ENCODE assay signal across 28 cellular contexts in genomic region chr3:88235102-88235501, GRCh38.
DNase-seq lines count a peak whose midpoint lies in the region; ATAC-seq and TF ChIP-seq lines count a peak whose summit lies in the region.
"Had no signal": no experiment of that assay in that cellular context is flagged by ENCODE, and none has a peak within 500 bp of the region (broad histone marks: within the 10 kb centered on the region; RNA-seq: fewer than 3 reads in every experiment).

No MANE protein-coding gene starts in this region.

- H3K27me3 ChIP-seq in GM23248 (replicated peaks; ENCODE audit: insufficient read depth) = 0 out of 2 replicates have a peak, but pooled peaks cover 3% of the 10 kb centered on the region
- H3K27me3 ChIP-seq in CD8-positive, alpha-beta memory T cell (ENCODE audit: insufficient read depth, low read length, poor library complexity, severe bottlenecking) = no peaks in the 10 kb centered on the region
- H3K27me3 ChIP-seq: BLaER1 treated with 17β-estradiol and CSF1 and Interleukin-3, amounts not matched to agents 10 nM and 100 nM; dorsolateral prefrontal cortex; ovary; SJSA1 had no signal

- H3K9ac ChIP-seq in GM23248 = no peak overlapping the region
- H3K9ac ChIP-seq: BLaER1 treated with 17β-estradiol and CSF1 and Interleukin-3, amounts not matched to agents 10 nM and 100 nM had no signal

- in situ Hi-C loops in GM23248 (cut with MboI) = no loop called here

- no peak overlapping the region for H3K4me3 Mint-ChIP-seq in endothelial cell (ENCODE audit: unreplicated experiment)
- H3K4me3 Mint-ChIP-seq in CD8-positive, alpha-beta memory T cell = no peak overlapping the region
- no peak overlapping the region for H3K4me3 Mint-ChIP-seq in activated CD4-positive, alpha-beta T cell treated with anti-CD3 and anti-CD28 coated beads for 36 hours
- H3K4me3 Mint-ChIP-seq: activated CD4-positive, alpha-beta memory T cell treated with anti-CD3 and anti-CD28 coated beads for 36 hours; activated naive CD4-positive, alpha-beta T cell treated with anti-CD3 and anti-CD28 coated beads, Interleukin-2, amount 10 ng/mL, durations not matched to agents 7 days and 5 days; central memory CD8-positive, alpha-beta T cell; nephron; T-helper 1 cell treated with Interleukin-12 subunit alpha and Interleukin-12 subunit beta and Interleukin-4 antibody, amounts not matched to agents 30 μg/mL and 1 μg/mL, for 36 hours had no signal

- H3K4me1 ChIP-seq in GM23248 (ENCODE audit: insufficient read depth) = no peaks in the 10 kb centered on the region
- H3K4me1 ChIP-seq in CD8-positive, alpha-beta memory T cell (ENCODE audit: insufficient read depth, low read length) = no peaks in the 10 kb centered on the region
- H3K4me1 ChIP-seq: BLaER1 treated with 17β-estradiol and CSF1 and Interleukin-3, amounts not matched to agents 10 nM and 100 nM; lower lobe of right lung; SJSA1 had no signal

- no peaks in the 10 kb centered on the region for H3K79me2 ChIP-seq in GM23248 (ENCODE audit: insufficient read depth)

- H3K4me3 ChIP-seq in GM23248 = no peak overlapping the region
- no peak overlapping the region for H3K4me3 ChIP-seq in choroid plexus epithelial cell (ENCODE audit: low read depth, low read length)
- H3K4me3 ChIP-seq in CD8-positive, alpha-beta memory T cell (ENCODE audit: low read length) = no peak overlapping the region
- H3K4me3 ChIP-seq: BLaER1 treated with 17β-estradiol and CSF1 and Interleukin-3, amounts not matched to agents 10 nM and 100 nM; dorsolateral prefrontal cortex; lower lobe of right lung; ovary; SJSA1 had no signal

- no peaks in the 10 kb centered on the region for H3K9me3 ChIP-seq in GM23248 (ENCODE audit: low read depth)
- H3K9me3 ChIP-seq in CD8-positive, alpha-beta memory T cell (ENCODE audit: low read length) = no peaks in the 10 kb centered on the region
- H3K9me3 ChIP-seq: BLaER1 treated with 17β-estradiol and CSF1 and Interleukin-3, amounts not matched to agents 10 nM and 100 nM; lower lobe of right lung; ovary; SJSA1 had no signal

- H3K27ac Mint-ChIP-seq in endothelial cell (ENCODE audit: unreplicated experiment) = no peak overlapping the region
- H3K27ac Mint-ChIP-seq in CD8-positive, alpha-beta memory T cell = no peak overlapping the region
- no peak overlapping the region for H3K27ac Mint-ChIP-seq in activated CD4-positive, alpha-beta T cell treated with anti-CD3 and anti-CD28 coated beads for 36 hours
- H3K27ac Mint-ChIP-seq: activated CD4-positive, alpha-beta memory T cell treated with anti-CD3 and anti-CD28 coated beads for 36 hours; activated naive CD4-positive, alpha-beta T cell treated with anti-CD3 and anti-CD28 coated beads, Interleukin-2, amount 10 ng/mL, durations not matched to agents 7 days and 5 days; nephron; T-helper 1 cell treated with Interleukin-12 subunit alpha and Interleukin-12 subunit beta and Interleukin-4 antibody, amounts not matched to agents 30 μg/mL and 1 μg/mL, for 36 hours had no signal

- H4K20me1 ChIP-seq in GM23248 (ENCODE audit: insufficient read depth) = no peaks in the 10 kb centered on the region
- H4K20me1 ChIP-seq: BLaER1 treated with 17β-estradiol and CSF1 and Interleukin-3, amounts not matched to agents 10 nM and 100 nM had no signal

- no peaks in the 10 kb centered on the region for H3K27me3 Mint-ChIP-seq in endothelial cell (ENCODE audit: unreplicated experiment)
- peaks cover 2 to 4% of the 10 kb centered on the region in 2 donors for H3K27me3 Mint-ChIP-seq in CD8-positive, alpha-beta memory T cell
- H3K27me3 Mint-ChIP-seq in activated CD4-positive, alpha-beta T cell treated with anti-CD3 and anti-CD28 coated beads for 36 hours = no peaks in the 10 kb centered on the region
- H3K27me3 Mint-ChIP-seq: activated CD4-positive, alpha-beta memory T cell treated with anti-CD3 and anti-CD28 coated beads for 36 hours; activated naive CD4-positive, alpha-beta T cell treated with anti-CD3 and anti-CD28 coated beads, Interleukin-2, amount 10 ng/mL, durations not matched to agents 7 days and 5 days; central memory CD8-positive, alpha-beta T cell had no signal

- POLR2A ChIA-PET in RWPE1 (lab: Yijun Ruan, JAX; ENCODE audit: low non-redundant PET) = no interaction called here
- POLR2A ChIA-PET in CD8-positive, alpha-beta memory T cell (lab: Charles Lee) = no interaction called here
- POLR2A ChIA-PET in activated CD4-positive, alpha-beta T cell treated with anti-CD3 and anti-CD28 coated beads for 36 hours (lab: Charles Lee) = no interaction called here

- no peaks in the 10 kb centered on the region for H3K9me3 Mint-ChIP-seq in endothelial cell (ENCODE audit: unreplicated experiment)
- no peaks in the 10 kb centered on the region for H3K9me3 Mint-ChIP-seq in CD8-positive, alpha-beta memory T cell
- H3K9me3 Mint-ChIP-seq in activated CD4-positive, alpha-beta T cell treated with anti-CD3 and anti-CD28 coated beads for 36 hours (ENCODE audit: low read depth) = no peaks in the 10 kb centered on the region
- H3K9me3 Mint-ChIP-seq: activated CD4-positive, alpha-beta memory T cell treated with anti-CD3 and anti-CD28 coated beads for 36 hours; activated naive CD4-positive, alpha-beta T cell treated with anti-CD3 and anti-CD28 coated beads, Interleukin-2, amount 10 ng/mL, durations not matched to agents 7 days and 5 days; central memory CD8-positive, alpha-beta T cell; nephron; T-helper 1 cell treated with Interleukin-12 subunit alpha and Interleukin-12 subunit beta and Interleukin-4 antibody, amounts not matched to agents 30 μg/mL and 1 μg/mL, for 36 hours had no signal

- H3K36me3 Mint-ChIP-seq in endothelial cell (ENCODE audit: low read depth, unreplicated experiment) = no peaks in the 10 kb centered on the region
- no peaks in the 10 kb centered on the region for H3K36me3 Mint-ChIP-seq in CD8-positive, alpha-beta memory T cell
- H3K36me3 Mint-ChIP-seq in activated CD4-positive, alpha-beta T cell treated with anti-CD3 and anti-CD28 coated beads for 36 hours (ENCODE audit: low read depth) = no peaks in the 10 kb centered on the region
- H3K36me3 Mint-ChIP-seq: activated CD4-positive, alpha-beta memory T cell treated with anti-CD3 and anti-CD28 coated beads for 36 hours; activated naive CD4-positive, alpha-beta T cell treated with anti-CD3 and anti-CD28 coated beads, Interleukin-2, amount 10 ng/mL, durations not matched to agents 7 days and 5 days had no signal

- WGBS in GM23248 (ENCODE audit: low coverage in 1 of 2, low lambda C conversion rate in 2 of 2, missing lambda C conversion rate in 2 of 2), 2 experiments = 12 to 21% methylated on average over 1 of the region's 1 CpG

- no peak overlapping the region for H3K4me2 ChIP-seq in GM23248 (ENCODE audit: unreplicated experiment)
- H3K4me2 ChIP-seq: BLaER1 treated with 17β-estradiol and CSF1 and Interleukin-3, amounts not matched to agents 10 nM and 100 nM had no signal

- H2AFZ ChIP-seq in GM23248 = no peak overlapping the region

- H3F3A ChIP-seq in GM23248 (ENCODE audit: insufficient read depth) = no peaks in the 10 kb centered on the region

- TF ChIP-seq CTCF in RWPE1 (conservative IDR thresholded peaks at IDR 0.05; ENCODE audit: low read depth) = no peak
- TF ChIP-seq CTCF in choroid plexus epithelial cell (conservative IDR thresholded peaks at IDR 0.05; ENCODE audit: low read depth, low read length) = no peak
- no peak for TF ChIP-seq CTCF in endothelial cell (IDR thresholded peaks at IDR 0.05; ENCODE audit: unreplicated experiment)

- H3K9me2 ChIP-seq in GM23248 (ENCODE audit: insufficient read depth) = no peaks in the 10 kb centered on the region

- H3K4me1 Mint-ChIP-seq in endothelial cell (ENCODE audit: unreplicated experiment) = no peaks in the 10 kb centered on the region
- H3K4me1 Mint-ChIP-seq in CD8-positive, alpha-beta memory T cell = no peaks in the 10 kb centered on the region
- no peaks in the 10 kb centered on the region for H3K4me1 Mint-ChIP-seq in activated CD4-positive, alpha-beta T cell treated with anti-CD3 and anti-CD28 coated beads for 36 hours
- H3K4me1 Mint-ChIP-seq: activated naive CD4-positive, alpha-beta T cell treated with anti-CD3 and anti-CD28 coated beads, Interleukin-2, amount 10 ng/mL, durations not matched to agents 7 days and 5 days; central memory CD8-positive, alpha-beta T cell; nephron had no signal

- no peak overlapping the region for H3K27ac ChIP-seq in GM23248
- H3K27ac ChIP-seq in RWPE1 = no peak overlapping the region
- no peak overlapping the region for H3K27ac ChIP-seq in CD8-positive, alpha-beta memory T cell (ENCODE audit: low read depth, low read length)
- H3K27ac ChIP-seq: BLaER1 treated with 17β-estradiol and CSF1 and Interleukin-3, amounts not matched to agents 10 nM and 100 nM; dorsolateral prefrontal cortex; lower lobe of right lung; ovary; SJSA1 had no signal

- H3K36me3 ChIP-seq in GM23248 (ENCODE audit: low read depth) = no peaks in the 10 kb centered on the region
- H3K36me3 ChIP-seq in CD8-positive, alpha-beta memory T cell (ENCODE audit: insufficient read depth, low read length) = no peaks in the 10 kb centered on the region
- H3K36me3 ChIP-seq: BLaER1 treated with 17β-estradiol and CSF1 and Interleukin-3, amounts not matched to agents 10 nM and 100 nM; lower lobe of right lung; ovary; SJSA1 had no signal

- CTCF ChIA-PET in RWPE1 (lab: Yijun Ruan, JAX) = no interaction called here
- CTCF ChIA-PET in CD8-positive, alpha-beta memory T cell (lab: Charles Lee) = no interaction called here
- CTCF ChIA-PET in activated CD4-positive, alpha-beta T cell treated with anti-CD3 and anti-CD28 coated beads for 36 hours (lab: Charles Lee) = no interaction called here

- peak; percentile 8 for DNase-seq in GM23248
- DNase-seq in RWPE1 (ENCODE audit: low spot score) = peak; percentile 4
- peak; percentile 67 for DNase-seq in choroid plexus epithelial cell (ENCODE audit: low read depth)
- DNase-seq in renal cortical epithelial cell (ENCODE audit: low read depth) = peak; percentile 9
- DNase-seq in NCI-H2107 (lab: John Stamatoyannopoulos, UW) = no peak
- no peak for DNase-seq in endothelial cell (ENCODE audit: low spot score)
- DNase-seq in CD8-positive, alpha-beta memory T cell = no peak
- no peak for DNase-seq in activated CD4-positive, alpha-beta T cell treated with anti-CD3 and anti-CD28 coated beads for 36 hours
- DNase-seq: activated CD4-positive, alpha-beta memory T cell treated with anti-CD3 and anti-CD28 coated beads for 36 hours; activated CD8-positive, alpha-beta memory T cell treated with anti-CD3 and anti-CD28 coated beads, Interleukin-2, amount 50 U/mL, for 4 hours; activated naive CD4-positive, alpha-beta T cell treated with anti-CD3 and anti-CD28 coated beads, Interleukin-2, amount 10 ng/mL, durations not matched to agents 7 days and 5 days; amygdala; DND-41; dorsolateral prefrontal cortex; kidney; lower lobe of right lung; NCI-H1105 treated with DMSO at 0.1 percent for 48 hours; NCI-H1930; NCI-H526 treated with DMSO at 0.1 percent for 48 hours; ovary; retina; stimulated activated CD4-positive, alpha-beta T cell treated with anti-CD3 and anti-CD28 coated beads, Interleukin-12 subunit alpha, Interleukin-12 subunit beta, amount 100 ng/mL, for 4 hours; stimulated activated CD4-positive, alpha-beta T cell treated with anti-CD3 and anti-CD28 coated beads, Interleukin-4, amount 100 ng/mL, for 1 hour had no signal

- intact Hi-C loops in activated CD4-positive, alpha-beta T cell treated with anti-CD3 and anti-CD28 coated beads for 36 hours (cut with DNase I, micrococcal nuclease) = no loop called here

- no peak for ATAC-seq in activated CD4-positive, alpha-beta T cell treated with anti-CD3 and anti-CD28 coated beads for 36 hours
- ATAC-seq: lower lobe of right lung had no signal

Comparison
In these comparisons a context has a peak if more than half of its experiments do, and no peak if none do; other contexts are left out.
1. DNase-seq: peak in GM23248 (single experiment), RWPE1 (single experiment), choroid plexus epithelial cell (single experiment) and renal cortical epithelial cell (single experiment); none in NCI-H2107 (single experiment), endothelial cell (single experiment), CD8-positive, alpha-beta memory T cell (0 of 5) and activated CD4-positive, alpha-beta T cell treated with anti-CD3 and anti-CD28 coated beads for 36 hours (single experiment).